In genomic region chr19:32287811-32288227, GRCh38 we compare ENCODE assay signal across 8 cellular contexts. TPM values are rescaled to one million over a fixed set of nuclear protein-coding genes. Genes with fewer than 3 reads are reported as not detected.
DNase-seq lines count a peak whose midpoint lies in the region; ATAC-seq, FAIRE-seq and TF ChIP-seq lines count a peak whose summit lies in the region.

No MANE protein-coding gene starts in this region.

- peak; percentile 80 to 95 for TF ChIP-seq RAD21 in A549 (conservative IDR thresholded peaks at IDR 0.05 in 1 of 2, IDR thresholded peaks at IDR 0.05 in 1 of 2)

- intact Hi-C loops in lower lobe of right lung (cut with DNase I), result no loop called here
- intact Hi-C loops in aorta (cut with DNase I), result no loop called here

- peak; percentile 72 to 96 for ATAC-seq in A549
- peak; percentile 46 to 57 for ATAC-seq in lower lobe of right lung
- peak; percentile 64 for ATAC-seq in aorta (ENCODE audit: low FRiP score)
- no peak for ATAC-seq in GM19452 (IDR thresholded peaks at IDR 0.05; ENCODE audit: unreplicated experiment)

- peak overlapping the region; percentile 15; the same call in 1 of the 3 replicates for H3K4me2 ChIP-seq in A549

- peak; percentile 76 for TF ChIP-seq CTCF in A549 (IDR thresholded peaks at IDR 0.05)
- peak; percentile 28 for TF ChIP-seq CTCF in lower lobe of right lung (IDR thresholded peaks at IDR 0.05)

- no peaks in the 10 kb centered on the region for H3K9me3 ChIP-seq in A549
- no peaks in the 10 kb centered on the region for H3K9me3 ChIP-seq in NT2/D1 (ENCODE audit: insufficient read depth, low read length)
- H3K9me3 ChIP-seq in lower lobe of right lung, result no peaks in the 10 kb centered on the region
- H3K9me3 ChIP-seq in aorta (ENCODE audit: control insufficient read depth, low read length), result no peaks in the 10 kb centered on the region

- H3K36me3 ChIP-seq in NT2/D1 (ENCODE audit: insufficient read depth, insufficient read length, low read length) (no peaks in the 10 kb centered on the region), lower lobe of right lung (no peaks in the 10 kb centered on the region), aorta (ENCODE audit: control insufficient read depth in 1 of 2, insufficient read depth in 2 of 2, low read length in 1 of 2) (no peaks in the 10 kb centered on the region)

- CTCF ChIA-PET in A549 (lab: Yijun Ruan, JAX), result interaction anchor here (0.9 to 8.9 kb wide), 21 partner anchors 10 to 1619 kb away, joined by 3 to 77 read pairs (median 5); no protein-coding TSS in a partner anchor

- TF ChIP-seq POLR2A in A549 (IDR thresholded peaks at IDR 0.05; ENCODE audit: low read length), result no peak

- 15% methylated on average over 12 of the region's 12 CpGs for WGBS in A549 (ENCODE audit: missing lambda C conversion rate)
- WGBS in aorta, 2 donors, result 21% methylated on average over 12 of the region's 12 CpGs

- peak; percentile 44 to 87 for DNase-seq in A549 (ENCODE audit: low read depth in 1 of 2, low spot score in 1 of 2)
- peak; percentile 49 for DNase-seq in GM04503 (ENCODE audit: low read depth)
- DNase-seq in NT2/D1 (ENCODE audit: low read depth, low spot score), result peak; percentile 62
- peak; percentile 81 for DNase-seq in ecto neural progenitor cell (ENCODE audit: low spot score)
- peak; percentile 59 for DNase-seq in lower lobe of right lung
- peak; percentile 77 to 84 for DNase-seq in aorta
- no peak for DNase-seq in OCI-M2 (lab: John Stamatoyannopoulos, UW; ENCODE audit: unreplicated experiment)

- H3K9ac ChIP-seq in NT2/D1 (ENCODE audit: insufficient read length, low read depth), result no peak overlapping the region

- no peak for TF ChIP-seq EP300 in A549 (IDR thresholded peaks at IDR 0.05)

- H3K27me3 ChIP-seq in NT2/D1 (ENCODE audit: insufficient read depth, insufficient read length) (no peaks in the 10 kb centered on the region), lower lobe of right lung (ENCODE audit: low read depth) (peaks cover 11% of the 10 kb centered on the region), aorta (ENCODE audit: control insufficient read depth in 1 of 2, insufficient read depth in 2 of 2, low read length in 1 of 2) (no peaks in the 10 kb centered on the region)

- H3K4me3 ChIP-seq in A549 (no peak overlapping the region), NT2/D1 (ENCODE audit: insufficient read length, low read depth) (no peak overlapping the region), lower lobe of right lung (no peak overlapping the region), aorta (ENCODE audit: low read length in 2 of 2) (no peak overlapping the region)

- H3K27ac ChIP-seq in A549 (no peak overlapping the region), lower lobe of right lung (no peak overlapping the region), aorta (ENCODE audit: low read depth in 1 of 2, low read length in 2 of 2) (no peak overlapping the region)

- peak; percentile 98 for FAIRE-seq in A549 (lab: Jason Lieb, UNC)

- POLR2A ChIA-PET in A549 (lab: Yijun Ruan, JAX), result no interaction called here

- H3K4me1 ChIP-seq in A549, result peaks cover 3% of the 10 kb centered on the region; the same call in 1 of the 3 replicates
- no peaks in the 10 kb centered on the region for H3K4me1 ChIP-seq in NT2/D1 (ENCODE audit: insufficient read depth, insufficient read length)
- H3K4me1 ChIP-seq in lower lobe of right lung, result no peaks in the 10 kb centered on the region
- no peaks in the 10 kb centered on the region for H3K4me1 ChIP-seq in aorta (ENCODE audit: control insufficient read depth in 1 of 2, insufficient read depth in 2 of 2, low read length in 2 of 2)

TF ChIP-seq in A549, 52 proteins besides CTCF, POLR2A, EP300 and RAD21:
- TF ChIP-seq ATOH8 (CRISPR knock-in tag; IDR thresholded peaks at IDR 0.05; ENCODE audit: low read depth) (no peak), ZNF302 (CRISPR knock-in tag; IDR thresholded peaks at IDR 0.05) (no peak), BHLHE40 (IDR thresholded peaks at IDR 0.05; ENCODE audit: low read depth, low read length) (no peak), HMGXB4 (CRISPR knock-in tag; IDR thresholded peaks at IDR 0.05; ENCODE audit: borderline replicate concordance) (no peak), NFE2L2 (conservative IDR thresholded peaks at IDR 0.05; ENCODE audit: low read length) (no peak), SMC3 (IDR thresholded peaks at IDR 0.05) (peak; percentile 72), ZFP36 (IDR thresholded peaks at IDR 0.05; ENCODE audit: borderline replicate concordance, partially characterized antibody) (no peak), ESRRA (IDR thresholded peaks at IDR 0.05; ENCODE audit: borderline replicate concordance, low read length) (no peak), PHF8 (IDR thresholded peaks at IDR 0.05; ENCODE audit: borderline replicate concordance, low read depth) (no peak), RCOR1 (IDR thresholded peaks at IDR 0.05; ENCODE audit: low read depth, low read length) (no peak), BCL3 (IDR thresholded peaks at IDR 0.05) (no peak), E2F6 (IDR thresholded peaks at IDR 0.05; ENCODE audit: borderline replicate concordance, low read depth) (no peak), CEBPB (IDR thresholded peaks at IDR 0.05) (no peak), RNF2 (IDR thresholded peaks at IDR 0.05; ENCODE audit: borderline replicate concordance, low read depth) (no peak), MAFK (IDR thresholded peaks at IDR 0.05; ENCODE audit: partially characterized antibody) (peak; percentile 81), MAX (IDR thresholded peaks at IDR 0.05) (0 out of 2 replicates have a peak, but pooled peaks have one; percentile 31), ZSCAN20 (CRISPR knock-in tag; IDR thresholded peaks at IDR 0.05) (no peak)

RNA-seq across cellular contexts. Expression of gene ZNF507, which starts 57.6 kb away (rescaled TPM):
- polyA plus RNA-seq in A549 (2011; rRNA removed) (49.8 and 50.1 TPM in 2 replicates), A549 (2017; fragmentation: RNase III; extraction: RNeasy Plus Mini Kit Qiagen cat#74134 plus additional on column Dnase treatment) (14.0 to 14.9 TPM (median 14.6 TPM) in 3 replicates), aorta (1 to 10 TPM; 5.5 to 8.7 TPM)
- 11.6 and 12.2 TPM in 2 replicates for polyA plus RNA-seq in A549 (2012; cell fraction: cytosol; rRNA removed)
- 8.4 and 11.3 TPM in 2 replicates for polyA plus RNA-seq in A549 (2012; cell fraction: nucleus; rRNA removed)
- polyA minus RNA-seq in A549 (2011; rRNA and poly(A)+ RNA removed), result 40.2 and 42.9 TPM in 2 replicates
- total RNA-seq in lower lobe of right lung (19.3 TPM), aorta (10 to 100 TPM; 23.2 to 25.1 TPM)
